2 cellular contexts compared by ENCODE assay signal in the genomic region with DNA sequence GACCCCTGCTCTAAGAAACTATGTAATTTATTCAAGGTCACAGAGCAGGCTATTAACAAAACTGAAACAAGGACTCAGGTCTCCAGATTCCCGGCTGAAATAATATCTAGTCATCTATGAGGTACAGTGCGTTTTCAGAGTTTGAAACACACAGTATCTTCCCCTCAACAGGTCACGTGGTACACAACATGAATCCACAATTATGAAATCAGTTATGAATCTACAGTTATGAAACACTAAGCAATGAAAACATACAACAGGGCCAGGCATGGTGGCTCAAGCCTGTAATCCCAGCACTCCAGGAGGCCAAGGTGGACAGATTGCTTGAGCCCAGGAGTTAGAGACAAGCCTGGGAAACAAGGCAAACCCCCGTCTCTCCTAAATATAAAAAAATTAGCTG.
TF ChIP-seq lines count a peak whose summit lies in the region.

No MANE protein-coding gene starts in this region.

TF ChIP-seq in HepG2, 621 proteins besides CTCF, POLR2A, EP300 and RAD21:
- TF ChIP-seq, protein P1, sequence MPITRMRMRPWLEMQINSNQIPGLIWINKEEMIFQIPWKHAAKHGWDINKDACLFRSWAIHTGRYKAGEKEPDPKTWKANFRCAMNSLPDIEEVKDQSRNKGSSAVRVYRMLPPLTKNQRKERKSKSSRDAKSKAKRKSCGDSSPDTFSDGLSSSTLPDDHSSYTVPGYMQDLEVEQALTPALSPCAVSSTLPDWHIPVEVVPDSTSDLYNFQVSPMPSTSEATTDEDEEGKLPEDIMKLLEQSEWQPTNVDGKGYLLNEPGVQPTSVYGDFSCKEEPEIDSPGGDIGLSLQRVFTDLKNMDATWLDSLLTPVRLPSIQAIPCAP (CRISPR knock-in tag; IDR thresholded peaks at IDR 0.05; ENCODE audit: low read depth): no peak
- TF ChIP-seq ZNF552 (CRISPR knock-in tag; IDR thresholded peaks at IDR 0.05; ENCODE audit: borderline replicate concordance) (no peak), ZNF383 (CRISPR knock-in tag; IDR thresholded peaks at IDR 0.05; ENCODE audit: borderline replicate concordance) (no peak), ZSCAN29 (CRISPR knock-in tag; conservative IDR thresholded peaks at IDR 0.05) (no peak), RAD51 (IDR thresholded peaks at IDR 0.05; ENCODE audit: borderline replicate concordance) (peak; percentile 76; the same call in 1 of the 2 replicates)
- TF ChIP-seq, protein P2, sequence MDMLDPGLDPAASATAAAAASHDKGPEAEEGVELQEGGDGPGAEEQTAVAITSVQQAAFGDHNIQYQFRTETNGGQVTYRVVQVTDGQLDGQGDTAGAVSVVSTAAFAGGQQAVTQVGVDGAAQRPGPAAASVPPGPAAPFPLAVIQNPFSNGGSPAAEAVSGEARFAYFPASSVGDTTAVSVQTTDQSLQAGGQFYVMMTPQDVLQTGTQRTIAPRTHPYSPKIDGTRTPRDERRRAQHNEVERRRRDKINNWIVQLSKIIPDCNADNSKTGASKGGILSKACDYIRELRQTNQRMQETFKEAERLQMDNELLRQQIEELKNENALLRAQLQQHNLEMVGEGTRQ (IDR thresholded peaks at IDR 0.05; ENCODE audit: low read depth, low read length): peak; percentile 48
- TF ChIP-seq, protein P2 (CRISPR knock-in tag; IDR thresholded peaks at IDR 0.05; ENCODE audit: borderline replicate concordance): no peak

TF ChIP-seq in K562, 482 proteins besides CTCF, POLR2A, EP300 and RAD21 (continued from another document):
- TF ChIP-seq, protein P3, sequence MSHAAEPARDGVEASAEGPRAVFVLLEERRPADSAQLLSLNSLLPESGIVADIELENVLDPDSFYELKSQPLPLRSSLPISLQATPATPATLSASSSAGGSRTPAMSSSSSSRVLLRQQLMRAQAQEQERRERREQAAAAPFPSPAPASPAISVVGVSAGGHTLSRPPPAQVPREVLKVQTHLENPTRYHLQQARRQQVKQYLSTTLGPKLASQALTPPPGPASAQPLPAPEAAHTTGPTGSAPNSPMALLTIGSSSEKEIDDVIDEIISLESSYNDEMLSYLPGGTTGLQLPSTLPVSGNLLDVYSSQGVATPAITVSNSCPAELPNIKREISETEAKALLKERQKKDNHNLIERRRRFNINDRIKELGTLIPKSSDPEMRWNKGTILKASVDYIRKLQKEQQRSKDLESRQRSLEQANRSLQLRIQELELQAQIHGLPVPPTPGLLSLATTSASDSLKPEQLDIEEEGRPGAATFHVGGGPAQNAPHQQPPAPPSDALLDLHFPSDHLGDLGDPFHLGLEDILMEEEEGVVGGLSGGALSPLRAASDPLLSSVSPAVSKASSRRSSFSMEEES (CRISPR knock-in tag; IDR thresholded peaks at IDR 0.05): peak; percentile 14; the same call in 1 of the 2 replicates
- TF ChIP-seq STAT5B (CRISPR knock-in tag; IDR thresholded peaks at IDR 0.05) (no peak), RAD51 (IDR thresholded peaks at IDR 0.05; ENCODE audit: borderline replicate concordance, low read depth) (peak; percentile 77), SOX6 (IDR thresholded peaks at IDR 0.05) (no peak), TBL1XR1 (IDR thresholded peaks at IDR 0.05; ENCODE audit: low read length in 2 of 2) (no peak)
